Comparison of ENCODE assay signal across 23 cellular contexts in the genomic region with DNA sequence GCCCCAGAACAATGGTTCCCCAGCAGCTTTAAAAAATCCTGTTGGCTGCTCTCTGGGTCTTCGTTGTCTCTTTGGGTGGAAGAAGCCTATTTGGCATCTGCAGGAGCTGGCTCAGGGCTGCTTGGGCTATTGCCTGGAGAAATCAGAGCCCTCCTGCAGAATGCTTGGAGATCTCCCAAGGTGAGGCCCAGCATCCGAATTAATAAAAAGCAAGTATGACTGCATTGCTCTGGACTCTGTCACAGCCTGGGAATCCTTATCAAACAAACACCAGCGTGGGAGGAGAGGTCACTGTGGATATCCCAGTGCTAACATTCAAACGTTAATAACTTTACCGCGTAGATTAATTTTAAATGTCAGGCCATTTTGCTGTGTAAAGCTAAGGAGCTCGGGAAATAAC.
DNase-seq lines count a peak whose midpoint lies in the region; ATAC-seq and TF ChIP-seq lines count a peak whose summit lies in the region.
"Had no signal": no experiment of that assay in that cellular context is flagged by ENCODE, and none has a peak within 500 bp of the region (broad histone marks: within the 10 kb centered on the region; RNA-seq: fewer than 3 reads in every experiment).

No MANE protein-coding gene starts in this region.

- H3K27ac ChIP-seq in endodermal cell (ENCODE audit: low read depth, low read length) = no peak overlapping the region
- H3K27ac ChIP-seq: BLaER1 treated with 17β-estradiol and CSF1 and Interleukin-3, amounts not matched to agents 10 nM and 100 nM; RWPE1 had no signal

- H3K9me3 Mint-ChIP-seq in endodermal cell (no peaks in the 10 kb centered on the region), nephron (no peaks in the 10 kb centered on the region)
- H3K9me3 Mint-ChIP-seq: CD4-positive, alpha-beta T cell; HFFc6 had no signal

- ATAC-seq in GM18909 (IDR thresholded peaks at IDR 0.05; ENCODE audit: poor library complexity, unreplicated experiment) = no peak
- ATAC-seq in GM21737 (IDR thresholded peaks at IDR 0.05; ENCODE audit: unreplicated experiment) = no peak
- ATAC-seq: Panc1 had no signal

- H3K4me3 Mint-ChIP-seq in endodermal cell (no peak overlapping the region), nephron (no peak overlapping the region)
- H3K4me3 Mint-ChIP-seq: CD4-positive, alpha-beta T cell; HFFc6 had no signal

- H3K4me1 ChIP-seq in adipocyte (ENCODE audit: control insufficient read depth, insufficient read depth, low read length) = peaks cover 10% of the 10 kb centered on the region
- no peaks in the 10 kb centered on the region for H3K4me1 ChIP-seq in endodermal cell (ENCODE audit: control insufficient read depth, insufficient read depth, low read length)
- H3K4me1 ChIP-seq: HAP-1 had no signal

- in situ Hi-C loops in G401 (cut with HindIII; ENCODE audit: low sequenced_read_pairs) = no loop called here

- H3K27ac Mint-ChIP-seq in endodermal cell (no peak overlapping the region), nephron (peak overlapping the region in 2 of 3 experiments; percentile 62 to 74)
- H3K27ac Mint-ChIP-seq: CD4-positive, alpha-beta T cell; HFFc6 had no signal

- no peak for TF ChIP-seq CTCF in endodermal cell (conservative IDR thresholded peaks at IDR 0.05)
- TF ChIP-seq CTCF in nephron (IDR thresholded peaks at IDR 0.05; ENCODE audit: unreplicated experiment in 3 of 3) = no peak

- H3K36me3 Mint-ChIP-seq in endodermal cell (ENCODE audit: low read depth) = no peaks in the 10 kb centered on the region
- H3K36me3 Mint-ChIP-seq in nephron (ENCODE audit: low read depth) = no peaks in the 10 kb centered on the region

- peak overlapping the region; percentile 12 for H3K4me3 ChIP-seq in adipocyte (ENCODE audit: low read length)
- H3K4me3 ChIP-seq in endodermal cell (ENCODE audit: low read length) = no peak overlapping the region
- H3K4me3 ChIP-seq: BLaER1 treated with 17β-estradiol and CSF1 and Interleukin-3, amounts not matched to agents 10 nM and 100 nM; HAP-1; MG63 had no signal

- H3K4me1 Mint-ChIP-seq in endodermal cell = no peaks in the 10 kb centered on the region
- peaks cover 14% of the 10 kb centered on the region for H3K4me1 Mint-ChIP-seq in nephron

- H3K27me3 Mint-ChIP-seq in endodermal cell (ENCODE audit: insufficient read depth) = peaks cover 3% of the 10 kb centered on the region
- peaks cover 21% of the 10 kb centered on the region for H3K27me3 Mint-ChIP-seq in nephron (ENCODE audit: low read depth)

- H3K9ac ChIP-seq in adipocyte (ENCODE audit: low read length) (no peak overlapping the region), endodermal cell (ENCODE audit: extremely low read depth, low read length, poor library complexity, severe bottlenecking) (no peak overlapping the region)
- H3K9ac ChIP-seq: BLaER1 treated with 17β-estradiol and CSF1 and Interleukin-3, amounts not matched to agents 10 nM and 100 nM had no signal

- H3K36me3 ChIP-seq in adipocyte (ENCODE audit: control insufficient read depth, insufficient read depth, low read length, severe bottlenecking) = no peaks in the 10 kb centered on the region
- no peaks in the 10 kb centered on the region for H3K36me3 ChIP-seq in endodermal cell (ENCODE audit: control insufficient read depth, insufficient read depth, low read length)
- H3K36me3 ChIP-seq: BLaER1 treated with 17β-estradiol and CSF1 and Interleukin-3, amounts not matched to agents 10 nM and 100 nM; HAP-1; MG63 had no signal

- peaks cover 37% of the 10 kb centered on the region for H3K27me3 ChIP-seq in adipocyte (replicated peaks; ENCODE audit: control insufficient read depth, insufficient read depth, low read length)
- no peaks in the 10 kb centered on the region for H3K27me3 ChIP-seq in endodermal cell (ENCODE audit: control insufficient read depth, insufficient read depth, low read length, poor library complexity, severe bottlenecking)
- H3K27me3 ChIP-seq: BLaER1 treated with 17β-estradiol and CSF1 and Interleukin-3, amounts not matched to agents 10 nM and 100 nM had no signal

- DNase-seq in G401 (ENCODE audit: low spot score) (peak; percentile 86), adipocyte (ENCODE audit: low read depth) (no peak), endodermal cell (peak; percentile 20), NCI-H1694 (lab: John Stamatoyannopoulos, UW) (no peak)
- DNase-seq in activated effector memory CD4-positive, alpha-beta T cell treated with Interleukin-2 at 50 U/mL for 16 hours = no peak
- DNase-seq: CD4-positive, alpha-beta T cell; GOT3; HFFc6; IMR-90; KG1; MG63; NCI-H1105 treated with DMSO at 0.1 percent for 48 hours; NCI-H146; NCI-H2029; NCI-H526 treated with DMSO at 0.1 percent for 48 hours; SHP77 had no signal

- WGBS in endodermal cell (ENCODE audit: insufficient coverage in 1 of 2, insufficient read length in 1 of 2), 2 experiments = 87 to 91% methylated on average over 6 to 7 of the region's 7 CpGs

- H3K9me3 ChIP-seq in adipocyte (ENCODE audit: control insufficient read depth, low read length) = no peaks in the 10 kb centered on the region
- H3K9me3 ChIP-seq in endodermal cell (ENCODE audit: control insufficient read depth, low read length) = no peaks in the 10 kb centered on the region
- H3K9me3 ChIP-seq: BLaER1 treated with 17β-estradiol and CSF1 and Interleukin-3, amounts not matched to agents 10 nM and 100 nM; HAP-1; MG63 had no signal

Comparison
In these comparisons a context has a peak if more than half of its experiments do, and no peak if none do; other contexts are left out.
1. DNase-seq: peak in G401 (single experiment) and endodermal cell (single experiment); none in adipocyte (single experiment), NCI-H1694 (single experiment) and activated effector memory CD4-positive, alpha-beta T cell treated with Interleukin-2 at 50 U/mL for 16 hours (single experiment).